In the genomic region with DNA sequence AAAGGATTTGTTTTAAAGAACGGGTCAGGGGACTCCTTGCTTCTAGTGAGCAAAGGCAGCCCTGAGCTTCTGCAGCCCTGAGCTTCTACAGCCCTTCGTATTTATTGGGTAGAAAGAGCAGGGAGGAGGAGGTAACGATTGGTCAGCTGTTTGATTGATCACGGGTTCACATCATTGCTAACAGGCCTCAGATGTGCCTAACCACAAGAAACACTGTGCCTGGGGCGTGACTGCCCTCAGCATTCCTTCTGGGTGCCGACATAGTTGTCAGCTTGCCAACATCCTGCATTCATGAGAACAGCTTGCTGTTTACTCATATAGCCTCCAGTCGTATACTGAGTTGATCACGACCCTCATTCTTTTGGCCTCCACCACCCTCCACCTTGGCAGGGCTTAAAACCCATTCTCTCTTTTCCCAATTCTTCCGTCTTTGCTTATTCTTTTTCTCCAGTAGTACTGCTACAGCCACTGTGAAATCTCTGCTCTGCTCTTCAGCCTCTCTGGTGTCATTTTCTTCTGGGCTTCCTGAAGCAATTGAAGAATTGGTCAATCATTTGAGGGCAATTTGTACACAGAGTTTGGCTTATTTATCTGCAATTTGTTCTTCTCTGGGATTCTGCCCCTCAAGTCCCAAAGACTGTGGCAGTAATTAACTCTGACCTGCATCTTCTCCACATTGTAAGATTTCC, we compare ENCODE assay signal across 13 cellular contexts. TPM values are rescaled to one million over a fixed set of nuclear protein-coding genes. Genes with fewer than 3 reads are reported as not detected.
A peak's percentile ranks its signal among the peaks of the same experiment; 100 is the strongest.
DNase-seq lines count a peak whose midpoint lies in the region; ATAC-seq and TF ChIP-seq lines count a peak whose summit lies in the region.
"Had no signal": no experiment of that assay in that cellular context is flagged by ENCODE, and none has a peak within 500 bp of the region (broad histone marks: within the 10 kb centered on the region; RNA-seq: fewer than 3 reads in every experiment).

No MANE protein-coding gene starts in this region.

- no peak overlapping the region for H3K4me3 ChIP-seq in MG63
- no peak overlapping the region for H3K4me3 ChIP-seq in cardiac fibroblast (replicated peaks in 1 of 2; ENCODE audit: low read depth in 2 of 2, low read length in 2 of 2)
- no peak overlapping the region for H3K4me3 ChIP-seq in mesenchymal stem cell (ENCODE audit: insufficient read depth in 1 of 2, low read depth in 1 of 2, low read length in 2 of 2)
- H3K4me3 ChIP-seq in right atrium auricular region: no peak overlapping the region
- H3K4me3 ChIP-seq: body of pancreas, gastrocnemius medialis, spleen had no signal

- no peak overlapping the region for H3K18ac ChIP-seq in mesenchymal stem cell (ENCODE audit: low read depth in 1 of 2, low read length in 2 of 2)

- no peak overlapping the region for H3K4me2 ChIP-seq in mesenchymal stem cell (ENCODE audit: low read length, poor library complexity, severe bottlenecking)

- H2BK5ac ChIP-seq in mesenchymal stem cell (ENCODE audit: low read depth, low read length, poor library complexity, severe bottlenecking): no peak overlapping the region

- no peak overlapping the region for H3K4ac ChIP-seq in mesenchymal stem cell (ENCODE audit: low read depth in 1 of 2, low read length in 2 of 2)

- H3K9ac ChIP-seq in mesenchymal stem cell (ENCODE audit: low read length): no peak overlapping the region

- H3K14ac ChIP-seq in mesenchymal stem cell (ENCODE audit: low read length in 2 of 2): no peak overlapping the region

- H3K4me1 ChIP-seq in mesenchymal stem cell (ENCODE audit: control insufficient read depth, insufficient read depth, low read depth, low read length): no peaks in the 10 kb centered on the region
- H3K4me1 ChIP-seq in right atrium auricular region: no peaks in the 10 kb centered on the region
- H3K4me1 ChIP-seq: body of pancreas, gastrocnemius medialis, spleen had no signal

- H2AK5ac ChIP-seq in mesenchymal stem cell (ENCODE audit: low read length, severe bottlenecking): no peak overlapping the region

- H3K36me3 ChIP-seq in MG63: no peaks in the 10 kb centered on the region
- no peaks in the 10 kb centered on the region for H3K36me3 ChIP-seq in mesenchymal stem cell (ENCODE audit: control insufficient read depth in 1 of 2, insufficient read depth in 2 of 2, low read depth in 1 of 2, low read length in 2 of 2)
- no peaks in the 10 kb centered on the region for H3K36me3 ChIP-seq in right atrium auricular region
- H3K36me3 ChIP-seq: gastrocnemius medialis, spleen had no signal

- H3K27me3 ChIP-seq in MG63 (no peaks in the 10 kb centered on the region), mesenchymal stem cell (ENCODE audit: control insufficient read depth in 1 of 2, insufficient read depth in 1 of 2, low read length in 2 of 2) (peaks cover 0 to 4% of the 10 kb centered on the region in 2 experiments), right atrium auricular region (no peaks in the 10 kb centered on the region)
- H3K27me3 ChIP-seq: body of pancreas, gastrocnemius medialis had no signal

- no peak overlapping the region for H2BK15ac ChIP-seq in mesenchymal stem cell (ENCODE audit: low read depth, poor library complexity, severe bottlenecking)

- ATAC-seq in HG02678 (IDR thresholded peaks at IDR 0.05; ENCODE audit: unreplicated experiment) (no peak), HG03457 (IDR thresholded peaks at IDR 0.05; ENCODE audit: unreplicated experiment) (no peak), HG03095 (IDR thresholded peaks at IDR 0.05; ENCODE audit: unreplicated experiment) (no peak)
- ATAC-seq: body of pancreas, gastrocnemius medialis had no signal

- H3K27ac ChIP-seq in mesenchymal stem cell (ENCODE audit: low read length, poor library complexity, severe bottlenecking) (no peak overlapping the region), right atrium auricular region (no peak overlapping the region)
- H3K27ac ChIP-seq: body of pancreas, gastrocnemius medialis, spleen had no signal

- DNase-seq in EL: peak; percentile 94
- DNase-seq in MG63: peak; percentile 41
- peak; percentile 81 to 89 for DNase-seq in cardiac fibroblast (ENCODE audit: low read depth in 2 of 2)
- DNase-seq in mesenchymal stem cell: peak; percentile 63
- no peak for DNase-seq in right atrium auricular region (ENCODE audit: low spot score)
- DNase-seq: NCI-H526, spleen, T-helper 2 cell had no signal

- H2BK12ac ChIP-seq in mesenchymal stem cell (ENCODE audit: low read length in 2 of 2): no peak overlapping the region

- H2BK120ac ChIP-seq in mesenchymal stem cell (ENCODE audit: low read depth, low read length): no peak overlapping the region

- H3K79me1 ChIP-seq in mesenchymal stem cell (replicated peaks; ENCODE audit: low read length, poor library complexity, severe bottlenecking): no peaks in the 10 kb centered on the region

- H2AFZ ChIP-seq in mesenchymal stem cell (ENCODE audit: low read depth, low read length): no peak overlapping the region

- no peak for TF ChIP-seq CTCF in cardiac fibroblast (IDR thresholded peaks at IDR 0.05; ENCODE audit: low read depth, low read length)
- no peak for TF ChIP-seq CTCF in right atrium auricular region (IDR thresholded peaks at IDR 0.05)

- peaks cover 2% of the 10 kb centered on the region; the same call in 1 of the 2 replicates for H3K9me3 ChIP-seq in MG63
- H3K9me3 ChIP-seq in mesenchymal stem cell (ENCODE audit: control insufficient read depth, low read length): peaks cover 21% of the 10 kb centered on the region
- H3K9me3 ChIP-seq in right atrium auricular region: peaks cover 0 to 20% of the 10 kb centered on the region in 2 donors
- H3K9me3 ChIP-seq: body of pancreas, gastrocnemius medialis had no signal

- no peak overlapping the region for H4K8ac ChIP-seq in mesenchymal stem cell (ENCODE audit: low read length)

- no peak overlapping the region for H4K91ac ChIP-seq in mesenchymal stem cell (ENCODE audit: low read length)

- WGBS in mesenchymal stem cell: 59% methylated on average over 9 of the region's 9 CpGs

- H3K23ac ChIP-seq in mesenchymal stem cell (ENCODE audit: low read length in 2 of 2): no peak overlapping the region

RNA-seq across cellular contexts. Expression of a gene that starts 25.4 kb away (rescaled TPM):
- total RNA-seq in MG63 (2014; rRNA removed; shearing (Covaris generic); ENCODE audit: low replicate concordance): 284 and 313 TPM in 2 replicates
- 94.9 TPM for polyA plus RNA-seq in mesenchymal stem cell (2013, experiment 1 of 2)
- 91.1 TPM for polyA plus RNA-seq in mesenchymal stem cell (2013, experiment 2 of 2)
- 10 to 100 TPM; 30.9 to 47.1 TPM for total RNA-seq in right atrium auricular region

RNA-seq across cellular contexts. Expression of a gene that starts 37.0 kb away (rescaled TPM):
- total RNA-seq in MG63 (2014; rRNA removed; shearing (Covaris generic); ENCODE audit: low replicate concordance): 122 and 141 TPM in 2 replicates
- 38.5 TPM for polyA plus RNA-seq in mesenchymal stem cell (2013, experiment 1 of 2)
- 39.5 TPM for polyA plus RNA-seq in mesenchymal stem cell (2013, experiment 2 of 2)
- 100 to 1,000 TPM; 145 to 217 TPM for total RNA-seq in right atrium auricular region
